In genomic region chr2:74119324-74119723, GRCh38 we compare ENCODE assay signal across 1 cellular context.
TF ChIP-seq lines count a peak whose summit lies in the region.

No MANE protein-coding gene starts in this region.

TF ChIP-seq in A549, 52 proteins besides CTCF, POLR2A, EP300 and RAD21 (continued from another document):
- TF ChIP-seq, protein P1, sequence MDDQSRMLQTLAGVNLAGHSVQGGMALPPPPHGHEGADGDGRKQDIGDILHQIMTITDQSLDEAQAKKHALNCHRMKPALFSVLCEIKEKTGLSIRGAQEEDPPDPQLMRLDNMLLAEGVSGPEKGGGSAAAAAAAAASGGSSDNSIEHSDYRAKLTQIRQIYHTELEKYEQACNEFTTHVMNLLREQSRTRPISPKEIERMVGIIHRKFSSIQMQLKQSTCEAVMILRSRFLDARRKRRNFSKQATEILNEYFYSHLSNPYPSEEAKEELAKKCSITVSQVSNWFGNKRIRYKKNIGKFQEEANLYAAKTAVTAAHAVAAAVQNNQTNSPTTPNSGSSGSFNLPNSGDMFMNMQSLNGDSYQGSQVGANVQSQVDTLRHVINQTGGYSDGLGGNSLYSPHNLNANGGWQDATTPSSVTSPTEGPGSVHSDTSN (IDR thresholded peaks at IDR 0.05): no peak
- TF ChIP-seq RFX5 (IDR thresholded peaks at IDR 0.05) (no peak), RNF2 (IDR thresholded peaks at IDR 0.05; ENCODE audit: borderline replicate concordance, low read depth) (no peak)
